In the genomic region with DNA sequence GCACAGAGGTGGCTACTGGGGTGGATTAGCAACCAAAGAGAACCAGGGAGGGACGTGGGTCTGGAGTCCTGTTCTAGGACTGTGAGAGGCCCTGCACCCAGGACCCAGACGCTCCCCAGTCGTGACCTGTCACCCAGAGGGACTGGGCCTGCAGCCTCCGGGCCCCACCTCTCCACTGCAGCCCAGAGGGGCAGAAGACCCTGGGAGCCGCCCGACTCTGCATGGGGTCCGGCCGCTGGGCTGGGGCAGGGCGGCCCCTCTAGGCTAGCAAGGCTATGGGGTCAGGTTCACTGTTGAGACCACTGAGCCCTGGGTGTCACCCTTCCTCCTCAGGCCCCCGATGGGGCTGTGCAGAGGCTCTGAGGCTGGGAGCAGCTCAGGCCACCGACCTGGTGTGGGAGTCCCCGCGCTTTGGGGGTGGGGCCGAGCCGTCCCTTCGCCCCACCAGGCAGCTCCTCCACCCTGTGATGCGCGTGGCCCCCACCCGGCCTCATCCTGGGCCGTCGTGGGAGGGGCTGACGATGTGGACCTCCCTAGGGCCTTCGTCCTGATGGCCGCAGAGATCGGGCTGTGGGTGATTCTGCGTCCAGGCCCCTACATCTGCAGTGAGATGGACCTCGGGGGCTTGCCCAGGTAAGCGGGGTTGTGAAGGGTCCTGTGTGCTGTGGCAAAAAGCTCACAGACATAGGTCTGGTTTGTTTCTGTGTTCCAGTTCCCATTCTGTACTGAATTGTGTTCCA, we compare ENCODE assay signal across 1 cellular context. TPM values are rescaled to one million over a fixed set of nuclear protein-coding genes. Genes with fewer than 3 reads are reported as not detected.
"Had no signal": no experiment of that assay in that cellular context is flagged by ENCODE, and none has a peak within 500 bp of the region (broad histone marks: within the 10 kb centered on the region; RNA-seq: fewer than 3 reads in every experiment).

No MANE protein-coding gene starts in this region.

RNA-seq across cellular contexts. Expression of a gene that starts 12.9 kb away (rescaled TPM):
- total RNA-seq: SJCRH30 had no signal
